Comparison of ENCODE assay signal across 8 cellular contexts in genomic region chr11:47176328-47177228, GRCh38. TPM values are rescaled to one million over a fixed set of nuclear protein-coding genes. Genes with fewer than 3 reads are reported as not detected.
DNase-seq lines count a peak whose midpoint lies in the region; ATAC-seq, FAIRE-seq and TF ChIP-seq lines count a peak whose summit lies in the region.

ARFGAP2 (minus strand) TSS chr11:47176879; CDS start chr11:47176853, 26 bp downstream.

- no peak for TF ChIP-seq RAD21 in neural cell (conservative IDR thresholded peaks at IDR 0.05)

- peaks cover 45% of the 10 kb centered on the region for H3K79me2 ChIP-seq in neural cell (replicated peaks; ENCODE audit: insufficient read depth, low read length)

- peak; percentile 51 for TF ChIP-seq EP300 in neural cell (conservative IDR thresholded peaks at IDR 0.05; ENCODE audit: poor library complexity, severe bottlenecking)

- peak within 1 kb of the TSS; percentile 100 for H3K27ac Mint-ChIP-seq in stimulated activated naive CD8-positive, alpha-beta T cell treated with anti-CD3 and anti-CD28 coated beads, Interleukin-15, amount 100 ng/mL, for 72 hours

- H3K4me3 ChIP-seq in HAP-1: peak within 1 kb of the TSS; percentile 99
- peak within 1 kb of the TSS; percentile 77 for H3K4me3 ChIP-seq in MG63
- peak within 1 kb of the TSS; percentile 98 for H3K4me3 ChIP-seq in fibroblast of the aortic adventitia (ENCODE audit: low read depth, low read length)
- H3K4me3 ChIP-seq in neural cell (ENCODE audit: low read length): peak within 1 kb of the TSS; percentile 91

- peak within 1 kb of the TSS; percentile 86 for H3K4me2 ChIP-seq in neural cell (ENCODE audit: low read length)

- DNase-seq in HAP-1 (ENCODE audit: low spot score in 2 of 2) (peak; percentile 91 to 97), MG63 (peak; percentile 98), SHP77 (lab: John Stamatoyannopoulos, UW) (peak; percentile 94 to 97), fibroblast of the aortic adventitia (ENCODE audit: low read depth) (peak; percentile 93)
- DNase-seq in activated effector memory CD4-positive, alpha-beta T cell treated with anti-CD3 and anti-CD28 coated beads, Interleukin-2, amount 50 U/mL, for 16 hours: peak; percentile 99
- peak; percentile 97 for DNase-seq in stimulated activated naive CD8-positive, alpha-beta T cell treated with anti-CD3 and anti-CD28 coated beads, Interleukin-15, amount 100 ng/mL, for 72 hours

- H3K9me3 ChIP-seq in HAP-1 (no peaks in the 10 kb centered on the region), MG63 (no peaks in the 10 kb centered on the region), neural cell (ENCODE audit: low read length) (no peaks in the 10 kb centered on the region)

- H3K4me1 ChIP-seq in HAP-1: peaks cover 9% of the 10 kb centered on the region; the same call in 1 of the 2 replicates

- no peaks in the 10 kb centered on the region for H3K9me2 ChIP-seq in neural cell (ENCODE audit: insufficient read depth, low read length)

- H3K9ac ChIP-seq in neural cell (ENCODE audit: low read length): peak within 1 kb of the TSS; percentile 96

- no peaks in the 10 kb centered on the region for H3K9me3 Mint-ChIP-seq in stimulated activated naive CD8-positive, alpha-beta T cell treated with anti-CD3 and anti-CD28 coated beads, Interleukin-15, amount 100 ng/mL, for 72 hours

- H3K36me3 ChIP-seq in HAP-1 (replicated peaks) (peaks cover 65% of the 10 kb centered on the region), MG63 (peaks cover 56% of the 10 kb centered on the region), neural cell (ENCODE audit: insufficient read depth, low read length) (peaks cover 4% of the 10 kb centered on the region)

- in situ Hi-C loops in HAP-1 (cut with MboI; ENCODE audit: low sequenced_read_pairs): loop anchor here (5.0 kb wide), 1 partner anchor 91 kb away; no protein-coding TSS in a partner anchor

- no peaks in the 10 kb centered on the region for H3K27me3 Mint-ChIP-seq in stimulated activated naive CD8-positive, alpha-beta T cell treated with anti-CD3 and anti-CD28 coated beads, Interleukin-15, amount 100 ng/mL, for 72 hours

- peak within 1 kb of the TSS; percentile 92 for H3K27ac ChIP-seq in neural cell (ENCODE audit: low read length)

- H3K4me3 Mint-ChIP-seq in stimulated activated naive CD8-positive, alpha-beta T cell treated with anti-CD3 and anti-CD28 coated beads, Interleukin-15, amount 100 ng/mL, for 72 hours: peak within 1 kb of the TSS; percentile 94 to 99

- no peak for TF ChIP-seq CTCF in fibroblast of the aortic adventitia (IDR thresholded peaks at IDR 0.05; ENCODE audit: insufficient read depth, low read length)
- no peak for TF ChIP-seq CTCF in neural cell (IDR thresholded peaks at IDR 0.05; ENCODE audit: poor library complexity, severe bottlenecking)

- ATAC-seq in stimulated activated naive CD8-positive, alpha-beta T cell treated with anti-CD3 and anti-CD28 coated beads, Interleukin-15, amount 100 ng/mL, for 72 hours: peak; percentile 95

- no peaks in the 10 kb centered on the region for H3F3A ChIP-seq in neural cell (ENCODE audit: insufficient read depth, low read length, poor library complexity, severe bottlenecking)

- H3K27me3 ChIP-seq in HAP-1 (ENCODE audit: low read depth) (no peaks in the 10 kb centered on the region), MG63 (no peaks in the 10 kb centered on the region), neural cell (ENCODE audit: insufficient read depth, low read depth, low read length) (no peaks in the 10 kb centered on the region)

- H3K4me1 Mint-ChIP-seq in stimulated activated naive CD8-positive, alpha-beta T cell treated with anti-CD3 and anti-CD28 coated beads, Interleukin-15, amount 100 ng/mL, for 72 hours: peaks cover 60% of the 10 kb centered on the region

- FAIRE-seq in G401.6 (lab: Jason Lieb, UNC): peak; percentile 66

- no peaks in the 10 kb centered on the region for H4K20me1 ChIP-seq in neural cell (ENCODE audit: insufficient read depth)

- H2AFZ ChIP-seq in neural cell (ENCODE audit: low read depth, low read length): peak within 1 kb of the TSS; percentile 65

TF ChIP-seq in neural cell, 6 proteins besides CTCF, POLR2A, EP300 and RAD21:
- TF ChIP-seq REST (IDR thresholded peaks at IDR 0.05; ENCODE audit: borderline replicate concordance) (peak; percentile 79), MXI1 (conservative IDR thresholded peaks at IDR 0.05; ENCODE audit: poor library complexity, severe bottlenecking) (peak; percentile 69), EZH2 (IDR thresholded peaks at IDR 0.05; ENCODE audit: borderline replicate concordance, insufficient read depth, low read length, poor library complexity, severe bottlenecking) (no peak), TAF1 (IDR thresholded peaks at IDR 0.05; ENCODE audit: low read depth) (peak; percentile 51), SMC3 (conservative IDR thresholded peaks at IDR 0.05; ENCODE audit: poor library complexity) (no peak), POLR2AphosphoS5 (IDR thresholded peaks at IDR 0.05) (peak; percentile 85)

RNA-seq across cellular contexts. Expression of gene ARFGAP2, which starts in this region (rescaled TPM):
- 71.0 and 92.8 TPM in 2 replicates for total RNA-seq in MG63 (2014; rRNA removed; shearing (Covaris generic); ENCODE audit: low replicate concordance)
- 98.5 and 152 TPM in 2 replicates for total RNA-seq in fibroblast of the aortic adventitia (ENCODE audit: low replicate concordance)
- 213 and 286 TPM in 2 replicates for polyA plus RNA-seq in neural cell
- 213 and 214 TPM in 2 replicates for polyA minus RNA-seq in neural cell

Comparison
In these comparisons a context has a peak if more than half of its experiments do, and no peak if none do; other contexts are left out.
1. Peak in every context shown above with its lines: DNase-seq, ATAC-seq, H3K4me3 ChIP-seq and H3K27ac ChIP-seq.